Comparison of ENCODE assay signal across 9 cellular contexts in genomic region chr4:147846318-147847135, GRCh38.
DNase-seq lines count a peak whose midpoint lies in the region; ATAC-seq and TF ChIP-seq lines count a peak whose summit lies in the region.
"Had no signal": no experiment of that assay in that cellular context is flagged by ENCODE, and none has a peak within 500 bp of the region (broad histone marks: within the 10 kb centered on the region; RNA-seq: fewer than 3 reads in every experiment).

No MANE protein-coding gene starts in this region.

- no peaks in the 10 kb centered on the region for H3K9me3 ChIP-seq in CD8-positive, alpha-beta memory T cell (ENCODE audit: low read length)
- no peaks in the 10 kb centered on the region for H3K9me3 ChIP-seq in T-helper 17 cell (ENCODE audit: control insufficient read depth, low read length, poor library complexity, severe bottlenecking)
- no peaks in the 10 kb centered on the region for H3K9me3 ChIP-seq in MM.1S (replicated peaks; ENCODE audit: insufficient read depth, low read length)
- H3K9me3 ChIP-seq: neutrophil had no signal

- no peak overlapping the region for H2AFZ ChIP-seq in MM.1S (ENCODE audit: low read length)

- CTCF ChIA-PET in CD8-positive, alpha-beta memory T cell (lab: Charles Lee), result interaction anchor here (1.5 to 2.9 kb wide), 2 partner anchors 20 to 115 kb away, joined by 4 to 13 read pairs; partner anchors contain the start of gene ARHGAP10

- no peaks in the 10 kb centered on the region for H3K9me2 ChIP-seq in MM.1S (replicated peaks; ENCODE audit: insufficient read depth, low read length)

- peak in 3 of 5 donors; percentile 26 to 60 (median 52) for DNase-seq in CD8-positive, alpha-beta memory T cell
- DNase-seq in T-helper 17 cell, result peak in 1 of 3 donors; percentile 6
- no peak for DNase-seq in effector CD4-positive, alpha-beta T cell
- no peak for DNase-seq in MM.1S
- no peak for DNase-seq in GM19238 (ENCODE audit: insufficient read length, low spot score)
- no peak for DNase-seq in NCI-H2029 treated with DMSO at 0.1 percent for 48 hours (lab: John Stamatoyannopoulos, UW)

- no peaks in the 10 kb centered on the region for H3K9me3 Mint-ChIP-seq in CD8-positive, alpha-beta memory T cell

- no peaks in the 10 kb centered on the region for H4K20me1 ChIP-seq in MM.1S (ENCODE audit: insufficient read depth, low read length)

- H3K27ac Mint-ChIP-seq in CD8-positive, alpha-beta memory T cell, result no peak overlapping the region
- H3K27ac Mint-ChIP-seq in T-helper 17 cell, result no peak overlapping the region

- no peaks in the 10 kb centered on the region for H3K36me3 ChIP-seq in CD8-positive, alpha-beta memory T cell (ENCODE audit: insufficient read depth, low read length)
- no peaks in the 10 kb centered on the region for H3K36me3 ChIP-seq in MM.1S (replicated peaks; ENCODE audit: insufficient read depth, low read length)
- H3K36me3 ChIP-seq: neutrophil had no signal

- peaks cover 12 to 19% (median 13%) of the 10 kb centered on the region in 3 donors for H3K36me3 Mint-ChIP-seq in CD8-positive, alpha-beta memory T cell
- peaks cover 5% of the 10 kb centered on the region for H3K36me3 Mint-ChIP-seq in T-helper 17 cell (ENCODE audit: low read depth)

- H3K27me3 Mint-ChIP-seq in CD8-positive, alpha-beta memory T cell, result no peaks in the 10 kb centered on the region
- H3K27me3 Mint-ChIP-seq in T-helper 17 cell, result no peaks in the 10 kb centered on the region

- no peaks in the 10 kb centered on the region for H3K4me1 Mint-ChIP-seq in CD8-positive, alpha-beta memory T cell
- peaks cover 7% of the 10 kb centered on the region for H3K4me1 Mint-ChIP-seq in T-helper 17 cell

- H3K4me1 ChIP-seq in CD8-positive, alpha-beta memory T cell (ENCODE audit: insufficient read depth, low read length), result no peaks in the 10 kb centered on the region
- H3K4me1 ChIP-seq in MM.1S (ENCODE audit: low read length), result no peaks in the 10 kb centered on the region

- no peaks in the 10 kb centered on the region for H3F3A ChIP-seq in MM.1S (ENCODE audit: insufficient read depth, low read length)

- no peak overlapping the region for H3K4me3 ChIP-seq in CD8-positive, alpha-beta memory T cell (ENCODE audit: low read length)
- H3K4me3 ChIP-seq in MM.1S (ENCODE audit: low read length), result no peak overlapping the region

- H3K27me3 ChIP-seq in CD8-positive, alpha-beta memory T cell (ENCODE audit: insufficient read depth, low read length, poor library complexity, severe bottlenecking), result no peaks in the 10 kb centered on the region
- H3K27me3 ChIP-seq in MM.1S (replicated peaks; ENCODE audit: insufficient read depth, low read length), result no peaks in the 10 kb centered on the region
- H3K27me3 ChIP-seq: neutrophil had no signal

- no peak overlapping the region for H3K27ac ChIP-seq in CD8-positive, alpha-beta memory T cell (ENCODE audit: low read depth, low read length)
- no peak overlapping the region for H3K27ac ChIP-seq in MM.1S (ENCODE audit: low read length)
- H3K27ac ChIP-seq: neutrophil had no signal

- POLR2A ChIA-PET in CD8-positive, alpha-beta memory T cell (lab: Charles Lee), result no interaction called here

- TF ChIP-seq CTCF in MM.1S (IDR thresholded peaks at IDR 0.05; ENCODE audit: low read length), result no peak

- peaks cover 7% of the 10 kb centered on the region for H3K79me2 ChIP-seq in MM.1S (ENCODE audit: low read length)

- H3K9ac ChIP-seq in MM.1S (ENCODE audit: low read length), result no peak overlapping the region

- ATAC-seq in GM18870 (IDR thresholded peaks at IDR 0.05; ENCODE audit: unreplicated experiment) (peak; percentile 75), HG02763 (IDR thresholded peaks at IDR 0.05; ENCODE audit: unreplicated experiment) (peak; percentile 62), T-helper 17 cell (peak; percentile 89)

- no peak overlapping the region for H3K4me3 Mint-ChIP-seq in CD8-positive, alpha-beta memory T cell
- no peak overlapping the region for H3K4me3 Mint-ChIP-seq in T-helper 17 cell

- H3K4me2 ChIP-seq in MM.1S (ENCODE audit: low read depth, low read length), result no peak overlapping the region

Comparison
In these comparisons a context has a peak if more than half of its experiments do, and no peak if none do; other contexts are left out.
1. DNase-seq: peak in CD8-positive, alpha-beta memory T cell (3 of 5); none in effector CD4-positive, alpha-beta T cell (single experiment), MM.1S (single experiment), GM19238 (single experiment) and NCI-H2029 treated with DMSO at 0.1 percent for 48 hours (single experiment).
2. Peak in every context shown above with its lines, with median percentiles within 50 percentile points of each other: ATAC-seq.